Comparison of ENCODE assay signal across 12 cellular contexts in the genomic region with DNA sequence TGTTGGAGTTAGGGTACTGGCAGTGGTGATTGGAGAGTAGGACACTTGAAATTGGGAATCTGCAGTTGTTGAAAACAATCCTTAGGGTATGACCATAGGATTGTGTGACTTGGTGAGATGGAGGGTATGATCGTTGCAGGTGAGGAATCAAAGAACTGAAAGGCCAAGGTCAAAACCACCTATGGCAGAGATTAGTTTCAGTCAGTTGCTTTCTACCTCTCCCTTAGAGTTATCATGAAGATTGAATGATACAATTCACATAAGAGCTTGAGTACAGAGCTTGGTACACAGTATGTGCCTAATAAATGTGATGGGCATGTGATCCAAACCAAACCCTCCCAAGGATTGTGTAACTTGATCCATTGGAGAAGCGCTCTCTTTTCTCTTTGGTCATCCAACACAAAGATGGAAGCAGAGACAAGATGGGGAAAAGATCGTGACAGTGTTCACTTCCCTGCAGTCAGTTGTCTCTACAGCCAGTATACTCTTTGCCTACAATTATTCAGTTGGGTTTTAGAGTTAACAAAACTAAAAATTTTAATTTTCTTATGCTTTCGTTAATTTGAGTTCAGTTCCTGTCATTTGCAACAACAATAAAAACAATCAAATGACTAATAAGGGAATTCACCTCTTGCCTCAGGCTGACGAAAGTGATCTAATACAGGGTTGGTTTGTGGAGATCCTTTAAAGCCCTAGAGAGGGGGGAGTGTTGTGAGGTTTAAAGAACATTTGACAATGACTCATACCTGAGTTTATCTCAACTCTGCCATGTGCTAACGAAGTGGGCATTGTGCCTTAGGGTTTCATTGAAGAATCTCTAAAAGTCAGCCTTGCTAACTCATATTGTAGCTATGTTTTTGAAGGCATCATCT. TPM values are rescaled to one million over a fixed set of nuclear protein-coding genes. Genes with fewer than 3 reads are reported as not detected.
DNase-seq lines count a peak whose midpoint lies in the region; ATAC-seq lines count a peak whose summit lies in the region.
"Had no signal": no experiment of that assay in that cellular context is flagged by ENCODE, and none has a peak within 500 bp of the region (broad histone marks: within the 10 kb centered on the region; RNA-seq: fewer than 3 reads in every experiment).

No MANE protein-coding gene starts in this region.

- H3K4me1 Mint-ChIP-seq in activated CD4-positive, alpha-beta T cell treated with anti-CD3 and anti-CD28 coated beads, Interleukin-2, amount 10 ng/mL, durations not matched to agents 24 days and 14 days = peaks cover 14% of the 10 kb centered on the region
- H3K4me1 Mint-ChIP-seq in stimulated activated effector memory CD8-positive, alpha-beta T cell treated with anti-CD3 and anti-CD28 coated beads, Interleukin-12 subunit alpha, Interleukin-12 subunit beta, amount 100 ng/mL, for 72 hours = peaks cover 13% of the 10 kb centered on the region

- peaks cover 25% of the 10 kb centered on the region for H3K9me3 Mint-ChIP-seq in activated CD4-positive, alpha-beta T cell treated with anti-CD3 and anti-CD28 coated beads, Interleukin-2, amount 10 ng/mL, durations not matched to agents 24 days and 14 days
- peaks cover 4% of the 10 kb centered on the region for H3K9me3 Mint-ChIP-seq in stimulated activated effector memory CD8-positive, alpha-beta T cell treated with anti-CD3 and anti-CD28 coated beads, Interleukin-12 subunit alpha, Interleukin-12 subunit beta, amount 100 ng/mL, for 72 hours
- H3K9me3 Mint-ChIP-seq: dendritic cell treated with granulocyte-macrophage colony-stimulating factor and Interleukin-4, amounts not matched to agents 40 ng/mL and 50 ng/mL, for 4 days had no signal

- H3K4me3 Mint-ChIP-seq in activated CD4-positive, alpha-beta T cell treated with anti-CD3 and anti-CD28 coated beads, Interleukin-2, amount 10 ng/mL, durations not matched to agents 24 days and 14 days = no peak overlapping the region
- no peak overlapping the region for H3K4me3 Mint-ChIP-seq in stimulated activated effector memory CD8-positive, alpha-beta T cell treated with anti-CD3 and anti-CD28 coated beads, Interleukin-12 subunit alpha, Interleukin-12 subunit beta, amount 100 ng/mL, for 72 hours
- H3K4me3 Mint-ChIP-seq: dendritic cell treated with granulocyte-macrophage colony-stimulating factor and Interleukin-4, amounts not matched to agents 40 ng/mL and 50 ng/mL, for 4 days had no signal

- peaks cover 23% of the 10 kb centered on the region for H3K27me3 Mint-ChIP-seq in activated CD4-positive, alpha-beta T cell treated with anti-CD3 and anti-CD28 coated beads, Interleukin-2, amount 10 ng/mL, durations not matched to agents 24 days and 14 days
- H3K27me3 Mint-ChIP-seq: dendritic cell treated with granulocyte-macrophage colony-stimulating factor and Interleukin-4, amounts not matched to agents 40 ng/mL and 50 ng/mL, for 4 days had no signal

- H3K36me3 Mint-ChIP-seq in activated CD4-positive, alpha-beta T cell treated with anti-CD3 and anti-CD28 coated beads, Interleukin-2, amount 10 ng/mL, durations not matched to agents 24 days and 14 days (ENCODE audit: low read depth) = no peaks in the 10 kb centered on the region
- H3K36me3 Mint-ChIP-seq in stimulated activated effector memory CD8-positive, alpha-beta T cell treated with anti-CD3 and anti-CD28 coated beads, Interleukin-12 subunit alpha, Interleukin-12 subunit beta, amount 100 ng/mL, for 72 hours = no peaks in the 10 kb centered on the region

- peak overlapping the region; percentile 23 for H3K27ac Mint-ChIP-seq in activated CD4-positive, alpha-beta T cell treated with anti-CD3 and anti-CD28 coated beads, Interleukin-2, amount 10 ng/mL, durations not matched to agents 24 days and 14 days
- H3K27ac Mint-ChIP-seq in stimulated activated effector memory CD8-positive, alpha-beta T cell treated with anti-CD3 and anti-CD28 coated beads, Interleukin-12 subunit alpha, Interleukin-12 subunit beta, amount 100 ng/mL, for 72 hours = no peak overlapping the region
- H3K27ac Mint-ChIP-seq: dendritic cell treated with granulocyte-macrophage colony-stimulating factor and Interleukin-4, amounts not matched to agents 40 ng/mL and 50 ng/mL, for 4 days had no signal

- peak; percentile 100 for ATAC-seq in stimulated activated effector memory CD8-positive, alpha-beta T cell treated with anti-CD3 and anti-CD28 coated beads, Interleukin-12 subunit alpha, Interleukin-12 subunit beta, amount 100 ng/mL, for 72 hours
- ATAC-seq: upper lobe of right lung had no signal

- intact Hi-C loops in activated CD4-positive, alpha-beta T cell treated with anti-CD3 and anti-CD28 coated beads, Interleukin-2, amount 10 ng/mL, durations not matched to agents 24 days and 14 days (cut with micrococcal nuclease) = loop anchor here (2.0 kb wide), 1 partner anchor 14 kb away; the partner anchor contains the start of gene SMAD2

- DNase-seq in activated CD4-positive, alpha-beta T cell treated with anti-CD3 and anti-CD28 coated beads, Interleukin-2, amount 10 ng/mL, durations not matched to agents 24 days and 14 days = no peak
- DNase-seq in activated CD4-positive, alpha-beta T cell treated with anti-CD3 and anti-CD28 coated beads, Interleukin-2, amount 50 U/mL, for 48 hours = no peak
- DNase-seq in NCI-H69 (lab: John Stamatoyannopoulos, UW) = peak; percentile 48
- peak; percentile 20 for DNase-seq in dedifferentiated amniotic fluid mesenchymal stem cell (ENCODE audit: extremely low spot score)
- peak in 1 of 2 donors; percentile 47 for DNase-seq in stimulated activated effector memory CD8-positive, alpha-beta T cell treated with anti-CD3 and anti-CD28 coated beads, Interleukin-12 subunit alpha, Interleukin-12 subunit beta, amount 100 ng/mL, for 72 hours (ENCODE audit: low spot score in 2 of 2)
- DNase-seq in NCI-H446 treated with DMSO at 0.1 percent for 48 hours (lab: John Stamatoyannopoulos, UW) = no peak
- DNase-seq in SKM-1 (lab: John Stamatoyannopoulos, UW; ENCODE audit: unreplicated experiment) = no peak
- no peak for DNase-seq in NCI-H2227 (lab: John Stamatoyannopoulos, UW; ENCODE audit: unreplicated experiment)
- DNase-seq: NCI-H187 treated with DMSO at 0.1 percent for 48 hours; stimulated activated CD4-positive, alpha-beta T cell treated with anti-CD3 and anti-CD28 coated beads, Interleukin-1b, Interleukin-23, amount 100 ng/mL, for 48 hours; upper lobe of right lung had no signal

RNA-seq across cellular contexts. Expression of gene SMAD2, which starts 14.7 kb away (rescaled TPM):
- total RNA-seq in activated CD4-positive, alpha-beta T cell treated with anti-CD3 and anti-CD28 coated beads, Interleukin-2, amount 10 ng/mL, durations not matched to agents 24 days and 14 days = 388 and 406 TPM in 2 replicates

Comparison
In these comparisons a context has a peak if more than half of its experiments do, and no peak if none do; other contexts are left out.
1. DNase-seq: peak in NCI-H69 (single experiment) and dedifferentiated amniotic fluid mesenchymal stem cell (single experiment); none in activated CD4-positive, alpha-beta T cell treated with anti-CD3 and anti-CD28 coated beads, Interleukin-2, amount 10 ng/mL, durations not matched to agents 24 days and 14 days (single experiment), activated CD4-positive, alpha-beta T cell treated with anti-CD3 and anti-CD28 coated beads, Interleukin-2, amount 50 U/mL, for 48 hours (0 of 2), NCI-H446 treated with DMSO at 0.1 percent for 48 hours (single experiment), SKM-1 (single experiment) and NCI-H2227 (single experiment).